ENCODE assay signal across 19 cellular contexts in the genomic region with DNA sequence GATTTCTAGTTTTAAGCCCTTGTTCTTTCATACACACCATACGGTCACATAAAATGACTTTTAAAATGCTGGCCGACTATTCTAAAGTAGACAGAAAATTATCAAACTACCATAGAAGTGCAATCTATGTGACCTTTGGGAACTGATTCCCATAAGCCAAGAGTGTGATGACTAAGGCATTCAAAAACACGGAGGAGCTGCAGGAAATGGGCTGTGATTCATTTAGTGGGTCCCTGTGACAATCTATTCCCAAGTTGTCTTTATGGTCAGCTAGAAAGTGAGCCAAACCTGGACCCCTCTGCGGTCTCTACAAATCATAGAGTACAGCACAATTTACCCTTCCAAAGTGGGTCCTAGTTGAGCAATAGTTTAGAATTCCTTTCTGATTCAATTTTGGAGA.
DNase-seq lines count a peak whose midpoint lies in the region; ATAC-seq and TF ChIP-seq lines count a peak whose summit lies in the region.
"Had no signal": no experiment of that assay in that cellular context is flagged by ENCODE, and none has a peak within 500 bp of the region (broad histone marks: within the 10 kb centered on the region; RNA-seq: fewer than 3 reads in every experiment).

No MANE protein-coding gene starts in this region.

- peak overlapping the region in 1 of 2 donors; percentile 56 for H3K4me3 Mint-ChIP-seq in activated T-cell treated with anti-CD3 and anti-CD28 coated beads, Interleukin-2, amount 50 U/mL, for 72 hours
- H3K4me3 Mint-ChIP-seq in activated T-helper 2 cell treated with anti-CD3 and anti-CD28 coated beads, Interferon-gamma antibody, Interleukin-2, Interleukin-4, amounts not matched to agents 10 μg/mL and 5 μg/mL and 100 μg/mL, durations not matched to agents 14 hours and 24 hours and 36 hours (ENCODE audit: low read depth), result no peak overlapping the region
- H3K4me3 Mint-ChIP-seq: WTC11 had no signal

- ATAC-seq in activated T-cell treated with anti-CD3 and anti-CD28 coated beads, Interleukin-2, amount 50 U/mL, for 72 hours (replicated peaks in 1 of 2), result no peak
- ATAC-seq in left cardiac atrium (no peak), HG03108 (IDR thresholded peaks at IDR 0.05; ENCODE audit: unreplicated experiment) (no peak)
- ATAC-seq: WTC11 had no signal

- H3K9me3 Mint-ChIP-seq in activated T-cell treated with anti-CD3 and anti-CD28 coated beads, Interleukin-2, amount 50 U/mL, for 72 hours, result peaks cover 0 to 3% of the 10 kb centered on the region in 2 donors
- peaks cover 8% of the 10 kb centered on the region for H3K9me3 Mint-ChIP-seq in activated T-helper 2 cell treated with anti-CD3 and anti-CD28 coated beads, Interferon-gamma antibody, Interleukin-2, Interleukin-4, amounts not matched to agents 10 μg/mL and 5 μg/mL and 100 μg/mL, durations not matched to agents 14 hours and 24 hours and 36 hours
- H3K9me3 Mint-ChIP-seq: WTC11 had no signal

- H3K36me3 Mint-ChIP-seq in activated T-cell treated with anti-CD3 and anti-CD28 coated beads, Interleukin-2, amount 50 U/mL, for 72 hours (ENCODE audit: insufficient read depth in 2 of 2), result peaks cover 0 to 4% of the 10 kb centered on the region in 2 donors
- peaks cover 6% of the 10 kb centered on the region for H3K36me3 Mint-ChIP-seq in activated T-helper 2 cell treated with anti-CD3 and anti-CD28 coated beads, Interferon-gamma antibody, Interleukin-2, Interleukin-4, amounts not matched to agents 10 μg/mL and 5 μg/mL and 100 μg/mL, durations not matched to agents 14 hours and 24 hours and 36 hours (ENCODE audit: low read depth)
- H3K36me3 Mint-ChIP-seq: WTC11 had no signal

- H3K4me1 Mint-ChIP-seq in activated T-cell treated with anti-CD3 and anti-CD28 coated beads, Interleukin-2, amount 50 U/mL, for 72 hours (ENCODE audit: low read depth), result peaks cover 34% of the 10 kb centered on the region
- peaks cover 23% of the 10 kb centered on the region for H3K4me1 Mint-ChIP-seq in activated T-helper 2 cell treated with anti-CD3 and anti-CD28 coated beads, Interferon-gamma antibody, Interleukin-2, Interleukin-4, amounts not matched to agents 10 μg/mL and 5 μg/mL and 100 μg/mL, durations not matched to agents 14 hours and 24 hours and 36 hours (ENCODE audit: low read depth)

- intact Hi-C loops in activated T-helper 2 cell treated with anti-CD3 and anti-CD28 coated beads, Interferon-gamma antibody, Interleukin-2, Interleukin-4, amounts not matched to agents 10 μg/mL and 5 μg/mL and 100 μg/mL, durations not matched to agents 14 hours and 24 hours and 36 hours (cut with micrococcal nuclease), result loop anchor here (5.0 kb wide), 1 partner anchor 212 kb away; no protein-coding TSS in a partner anchor
- intact Hi-C loops in left cardiac atrium (cut with DNase I), result no loop called here

- H3K27me3 Mint-ChIP-seq in activated T-cell treated with anti-CD3 and anti-CD28 coated beads, Interleukin-2, amount 50 U/mL, for 72 hours (ENCODE audit: low read depth), result no peaks in the 10 kb centered on the region
- H3K27me3 Mint-ChIP-seq in activated T-helper 2 cell treated with anti-CD3 and anti-CD28 coated beads, Interferon-gamma antibody, Interleukin-2, Interleukin-4, amounts not matched to agents 10 μg/mL and 5 μg/mL and 100 μg/mL, durations not matched to agents 14 hours and 24 hours and 36 hours (ENCODE audit: low read depth), result no peaks in the 10 kb centered on the region

- H3K27ac Mint-ChIP-seq in activated T-cell treated with anti-CD3 and anti-CD28 coated beads, Interleukin-2, amount 50 U/mL, for 72 hours, result peak overlapping the region; percentile 32
- peak overlapping the region; percentile 21 for H3K27ac Mint-ChIP-seq in activated T-helper 2 cell treated with anti-CD3 and anti-CD28 coated beads, Interferon-gamma antibody, Interleukin-2, Interleukin-4, amounts not matched to agents 10 μg/mL and 5 μg/mL and 100 μg/mL, durations not matched to agents 14 hours and 24 hours and 36 hours
- H3K27ac Mint-ChIP-seq: WTC11 had no signal

- no peak overlapping the region for H3K4me3 ChIP-seq in fibroblast of pulmonary artery (replicated peaks; ENCODE audit: low read depth, low read length)
- H3K4me3 ChIP-seq: esophagus muscularis mucosa, lower lobe of right lung, SK-N-MC, stomach had no signal

- no peak for DNase-seq in activated T-cell treated with anti-CD3 and anti-CD28 coated beads, Interleukin-2, amount 50 U/mL, for 72 hours
- DNase-seq in activated T-cell treated with anti-CD3 and anti-CD28 coated beads for 4 hours (no peak), fibroblast of pulmonary artery (ENCODE audit: low read depth) (peak; percentile 52), stromal cell of bone marrow (ENCODE audit: low read depth) (peak; percentile 66), left cardiac atrium (no peak), DMS53 treated with DMSO at 0.1 percent for 48 hours (lab: John Stamatoyannopoulos, UW; ENCODE audit: unreplicated experiment) (no peak)
- no peak for DNase-seq in activated T-helper 2 cell treated with anti-CD3 and anti-CD28 coated beads, Interferon-gamma antibody, Interleukin-2, Interleukin-4, amounts not matched to agents 10 μg/mL and 5 μg/mL and 100 μg/mL, durations not matched to agents 14 hours and 24 hours and 36 hours (ENCODE audit: low spot score)
- DNase-seq: activated CD8-positive, alpha-beta memory T cell treated with anti-CD3 and anti-CD28 coated beads, Interleukin-2, amount 50 U/mL, for 4 hours; amniotic stem cell; Calu3; cortex of kidney; KG1; lower lobe of right lung; NCI-H1417; stomach had no signal

- no peak for TF ChIP-seq CTCF in fibroblast of pulmonary artery (IDR thresholded peaks at IDR 0.05; ENCODE audit: low read length, missing control alignments)

Comparison
In these comparisons a context has a peak if more than half of its experiments do, and no peak if none do; other contexts are left out.
1. DNase-seq: peak in fibroblast of pulmonary artery (single experiment) and stromal cell of bone marrow (single experiment); none in activated T-cell treated with anti-CD3 and anti-CD28 coated beads, Interleukin-2, amount 50 U/mL, for 72 hours (0 of 2), activated T-cell treated with anti-CD3 and anti-CD28 coated beads for 4 hours (single experiment), activated T-helper 2 cell treated with anti-CD3 and anti-CD28 coated beads, Interferon-gamma antibody, Interleukin-2, Interleukin-4, amounts not matched to agents 10 μg/mL and 5 μg/mL and 100 μg/mL, durations not matched to agents 14 hours and 24 hours and 36 hours (single experiment), left cardiac atrium (single experiment) and DMS53 treated with DMSO at 0.1 percent for 48 hours (single experiment).